1 cellular context compared by ENCODE assay signal in genomic region chr4:3321295-3321889, GRCh38.
TF ChIP-seq lines count a peak whose summit lies in the region.

No MANE protein-coding gene starts in this region.

TF ChIP-seq in IMR-90, 13 proteins besides CTCF, POLR2A, EP300 and RAD21:
- TF ChIP-seq BHLHE40 (IDR thresholded peaks at IDR 0.05; ENCODE audit: low read depth, low read length) (no peak), CEBPB (IDR thresholded peaks at IDR 0.05; ENCODE audit: low read depth, low read length) (no peak), MAZ (IDR thresholded peaks at IDR 0.05; ENCODE audit: borderline replicate concordance, low read depth, low read length) (no peak)
- TF ChIP-seq, protein P1, sequence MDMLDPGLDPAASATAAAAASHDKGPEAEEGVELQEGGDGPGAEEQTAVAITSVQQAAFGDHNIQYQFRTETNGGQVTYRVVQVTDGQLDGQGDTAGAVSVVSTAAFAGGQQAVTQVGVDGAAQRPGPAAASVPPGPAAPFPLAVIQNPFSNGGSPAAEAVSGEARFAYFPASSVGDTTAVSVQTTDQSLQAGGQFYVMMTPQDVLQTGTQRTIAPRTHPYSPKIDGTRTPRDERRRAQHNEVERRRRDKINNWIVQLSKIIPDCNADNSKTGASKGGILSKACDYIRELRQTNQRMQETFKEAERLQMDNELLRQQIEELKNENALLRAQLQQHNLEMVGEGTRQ (IDR thresholded peaks at IDR 0.05; ENCODE audit: low read depth, low read length): no peak
